Comparison of ENCODE assay signal across 18 cellular contexts in the genomic region with DNA sequence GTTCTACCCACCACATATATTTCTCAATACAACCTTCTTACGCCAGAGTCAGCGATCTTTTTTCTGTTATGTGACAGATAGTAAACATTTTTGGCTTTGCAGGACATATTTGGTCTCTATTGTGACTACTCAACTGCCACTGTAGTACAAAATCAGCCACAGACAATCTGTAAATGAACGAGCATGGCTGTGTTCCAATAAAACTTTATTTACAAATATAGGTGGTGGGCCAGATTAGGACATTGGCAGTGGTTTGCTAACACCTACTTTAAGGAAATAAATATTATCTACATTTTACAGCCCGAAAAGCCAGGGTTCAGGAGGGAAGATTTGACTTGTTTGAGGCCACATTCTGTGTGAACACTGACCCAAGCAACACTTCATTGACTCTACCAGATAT. TPM values are rescaled to one million over a fixed set of nuclear protein-coding genes. Genes with fewer than 3 reads are reported as not detected.
A peak's percentile ranks its signal among the peaks of the same experiment; 100 is the strongest.
DNase-seq lines count a peak whose midpoint lies in the region; ATAC-seq and TF ChIP-seq lines count a peak whose summit lies in the region.
"Had no signal": no experiment of that assay in that cellular context is flagged by ENCODE, and none has a peak within 500 bp of the region (broad histone marks: within the 10 kb centered on the region; RNA-seq: fewer than 3 reads in every experiment).

No MANE protein-coding gene starts in this region.

- H3K4me1 Mint-ChIP-seq in stimulated activated naive CD8-positive, alpha-beta T cell treated with anti-CD3 and anti-CD28 coated beads, Interleukin-15, Interleukin-2, amounts not matched to agents 100 ng/mL and 50 ng/mL, for 24 hours (ENCODE audit: low read depth), result peaks cover 18% of the 10 kb centered on the region
- peaks cover 41% of the 10 kb centered on the region for H3K4me1 Mint-ChIP-seq in stimulated activated naive CD8-positive, alpha-beta T cell treated with anti-CD3 and anti-CD28 coated beads, Interleukin-15, amount 100 ng/mL, for 72 hours
- peaks cover 17% of the 10 kb centered on the region for H3K4me1 Mint-ChIP-seq in activated T-helper 17 cell treated with anti-CD3 and anti-CD28 coated beads, Interleukin-2, amount 50 U/mL, for 72 hours
- peaks cover 2 to 17% (median 15%) of the 10 kb centered on the region in 4 donors for H3K4me1 Mint-ChIP-seq in naive thymus-derived CD8-positive, alpha-beta T cell
- H3K4me1 Mint-ChIP-seq in nephron progenitor cell, result peaks cover 36% of the 10 kb centered on the region

- no peak for DNase-seq in stimulated activated naive CD8-positive, alpha-beta T cell treated with anti-CD3 and anti-CD28 coated beads, Interleukin-15, amount 100 ng/mL, for 72 hours
- DNase-seq in naive thymus-derived CD8-positive, alpha-beta T cell, result no peak
- DNase-seq in ecto neural progenitor cell (ENCODE audit: low spot score), result no peak
- no peak for DNase-seq in activated CD8-positive, alpha-beta memory T cell treated with anti-CD3 and anti-CD28 coated beads for 24 hours
- no peak for DNase-seq in nephron progenitor cell
- DNase-seq: CD8-positive, alpha-beta memory T cell; GDM1; Karpas-422; NCI-H1092 treated with DMSO at 0.1 percent for 48 hours; NCI-H1436 treated with DMSO at 0.1 percent for 48 hours; NCI-H2029 treated with DMSO at 0.1 percent for 48 hours; NCI-H226; NCI-H748 treated with DMSO at 0.1 percent for 48 hours; PC-9; RPMI8226 had no signal

- no peaks in the 10 kb centered on the region for H3K9me3 Mint-ChIP-seq in stimulated activated naive CD8-positive, alpha-beta T cell treated with anti-CD3 and anti-CD28 coated beads, Interleukin-15, Interleukin-2, amounts not matched to agents 100 ng/mL and 50 ng/mL, for 24 hours
- no peaks in the 10 kb centered on the region for H3K9me3 Mint-ChIP-seq in stimulated activated naive CD8-positive, alpha-beta T cell treated with anti-CD3 and anti-CD28 coated beads, Interleukin-15, amount 100 ng/mL, for 72 hours
- H3K9me3 Mint-ChIP-seq in activated T-helper 17 cell treated with anti-CD3 and anti-CD28 coated beads, Interleukin-2, amount 50 U/mL, for 72 hours, result no peaks in the 10 kb centered on the region
- no peaks in the 10 kb centered on the region for H3K9me3 Mint-ChIP-seq in naive thymus-derived CD8-positive, alpha-beta T cell
- no peaks in the 10 kb centered on the region for H3K9me3 Mint-ChIP-seq in nephron progenitor cell
- H3K9me3 Mint-ChIP-seq: CD8-positive, alpha-beta memory T cell; IgD-negative memory B cell had no signal

- H3K36me3 Mint-ChIP-seq in stimulated activated naive CD8-positive, alpha-beta T cell treated with anti-CD3 and anti-CD28 coated beads, Interleukin-15, Interleukin-2, amounts not matched to agents 100 ng/mL and 50 ng/mL, for 24 hours (ENCODE audit: low read depth), result peaks cover 64% of the 10 kb centered on the region
- H3K36me3 Mint-ChIP-seq in activated T-helper 17 cell treated with anti-CD3 and anti-CD28 coated beads, Interleukin-2, amount 50 U/mL, for 72 hours (ENCODE audit: low read depth), result peaks cover 81% of the 10 kb centered on the region
- H3K36me3 Mint-ChIP-seq in naive thymus-derived CD8-positive, alpha-beta T cell, result peaks cover 0 to 88% (median 22%) of the 10 kb centered on the region in 3 donors
- H3K36me3 Mint-ChIP-seq in nephron progenitor cell (ENCODE audit: low read depth), result peaks cover 10% of the 10 kb centered on the region

- POLR2A ChIA-PET in naive thymus-derived CD8-positive, alpha-beta T cell (lab: Charles Lee), result interaction anchor here (0.7 to 1.0 kb wide), 3 partner anchors 21 to 142 kb away, joined by 3 to 4 read pairs (median 3); a partner anchor contains a TSS

- peak overlapping the region; percentile 26 for H3K27ac Mint-ChIP-seq in stimulated activated naive CD8-positive, alpha-beta T cell treated with anti-CD3 and anti-CD28 coated beads, Interleukin-15, Interleukin-2, amounts not matched to agents 100 ng/mL and 50 ng/mL, for 24 hours
- H3K27ac Mint-ChIP-seq in stimulated activated naive CD8-positive, alpha-beta T cell treated with anti-CD3 and anti-CD28 coated beads, Interleukin-15, amount 100 ng/mL, for 72 hours, result peak overlapping the region in 1 of 2 donors; percentile 7
- peak overlapping the region; percentile 79 for H3K27ac Mint-ChIP-seq in activated T-helper 17 cell treated with anti-CD3 and anti-CD28 coated beads, Interleukin-2, amount 50 U/mL, for 72 hours
- peak overlapping the region in 7 of 10 donors; percentile 7 to 68 (median 52) for H3K27ac Mint-ChIP-seq in naive thymus-derived CD8-positive, alpha-beta T cell
- H3K27ac Mint-ChIP-seq in nephron progenitor cell, result no peak overlapping the region

- no peak for ATAC-seq in stimulated activated naive CD8-positive, alpha-beta T cell treated with anti-CD3 and anti-CD28 coated beads, Interleukin-15, amount 100 ng/mL, for 72 hours
- no peak for ATAC-seq in activated T-helper 17 cell treated with anti-CD3 and anti-CD28 coated beads, Interleukin-2, amount 50 U/mL, for 72 hours (replicated peaks)
- ATAC-seq in naive thymus-derived CD8-positive, alpha-beta T cell, result no peak

- no peaks in the 10 kb centered on the region for H3K27me3 Mint-ChIP-seq in stimulated activated naive CD8-positive, alpha-beta T cell treated with anti-CD3 and anti-CD28 coated beads, Interleukin-15, Interleukin-2, amounts not matched to agents 100 ng/mL and 50 ng/mL, for 24 hours
- H3K27me3 Mint-ChIP-seq in stimulated activated naive CD8-positive, alpha-beta T cell treated with anti-CD3 and anti-CD28 coated beads, Interleukin-15, amount 100 ng/mL, for 72 hours, result no peaks in the 10 kb centered on the region
- H3K27me3 Mint-ChIP-seq in activated T-helper 17 cell treated with anti-CD3 and anti-CD28 coated beads, Interleukin-2, amount 50 U/mL, for 72 hours, result no peaks in the 10 kb centered on the region
- no peaks in the 10 kb centered on the region for H3K27me3 Mint-ChIP-seq in naive thymus-derived CD8-positive, alpha-beta T cell
- H3K27me3 Mint-ChIP-seq in nephron progenitor cell (ENCODE audit: low read depth, poor library complexity), result no peaks in the 10 kb centered on the region
- H3K27me3 Mint-ChIP-seq: IgD-negative memory B cell had no signal

- H3K4me3 Mint-ChIP-seq in stimulated activated naive CD8-positive, alpha-beta T cell treated with anti-CD3 and anti-CD28 coated beads, Interleukin-15, Interleukin-2, amounts not matched to agents 100 ng/mL and 50 ng/mL, for 24 hours, result no peak overlapping the region
- no peak overlapping the region for H3K4me3 Mint-ChIP-seq in stimulated activated naive CD8-positive, alpha-beta T cell treated with anti-CD3 and anti-CD28 coated beads, Interleukin-15, amount 100 ng/mL, for 72 hours
- no peak overlapping the region for H3K4me3 Mint-ChIP-seq in activated T-helper 17 cell treated with anti-CD3 and anti-CD28 coated beads, Interleukin-2, amount 50 U/mL, for 72 hours
- H3K4me3 Mint-ChIP-seq in naive thymus-derived CD8-positive, alpha-beta T cell, result no peak overlapping the region
- no peak overlapping the region for H3K4me3 Mint-ChIP-seq in nephron progenitor cell
- H3K4me3 Mint-ChIP-seq: IgD-negative memory B cell had no signal

- no peak for TF ChIP-seq CTCF in nephron progenitor cell (IDR thresholded peaks at IDR 0.05)

RNA-seq across cellular contexts. Expression of a gene that starts 40.2 kb away (rescaled TPM):
- 10 to 100 TPM; 48.1 to 51.4 TPM for total RNA-seq in activated T-helper 17 cell treated with anti-CD3 and anti-CD28 coated beads, Interleukin-2, amount 50 U/mL, for 72 hours
- 10 to 100 TPM; 36.9 to 39.5 TPM for total RNA-seq in naive thymus-derived CD8-positive, alpha-beta T cell
- 10 to 100 TPM; 13.5 to 18.3 (median 16.2) TPM for polyA plus RNA-seq in naive thymus-derived CD8-positive, alpha-beta T cell
